1 cellular context compared by ENCODE assay signal in the genomic region with DNA sequence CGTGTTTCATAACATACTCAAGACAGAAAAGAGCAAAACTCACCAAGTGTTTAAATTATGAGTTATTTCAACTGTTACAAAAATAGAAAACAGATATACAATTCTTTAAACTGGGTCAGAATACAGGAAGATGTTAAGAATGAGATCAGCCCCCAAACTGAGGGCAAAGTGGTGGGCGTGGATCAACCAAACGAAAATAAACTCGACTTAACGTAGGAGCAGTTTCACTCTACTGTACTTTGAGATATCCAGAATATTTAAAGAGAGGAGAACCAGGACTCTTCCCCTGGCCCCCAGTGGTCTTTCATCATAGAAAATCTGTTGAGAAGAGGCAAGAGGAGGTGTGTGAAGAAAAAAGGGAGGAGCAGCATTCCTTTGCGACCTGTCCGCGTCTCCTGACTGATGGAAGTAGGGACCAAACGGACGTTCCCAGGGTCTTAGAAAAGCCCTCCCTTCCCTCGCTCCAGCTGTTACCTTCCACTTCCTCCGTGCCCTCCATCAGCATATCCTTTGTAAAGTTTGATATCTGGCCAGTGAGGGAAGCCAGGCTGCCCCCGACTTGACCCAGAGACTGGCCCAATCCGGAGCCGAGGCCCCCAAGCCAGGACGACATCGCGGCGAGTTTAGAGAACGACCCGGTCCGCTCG.
A peak's percentile ranks its signal among the peaks of the same experiment; 100 is the strongest.
TF ChIP-seq lines count a peak whose summit lies in the region.

No MANE protein-coding gene starts in this region.

TF ChIP-seq in HepG2, 621 proteins besides CTCF, POLR2A, EP300 and RAD21 (continued from another document and continues in another):
- TF ChIP-seq, protein P1, sequence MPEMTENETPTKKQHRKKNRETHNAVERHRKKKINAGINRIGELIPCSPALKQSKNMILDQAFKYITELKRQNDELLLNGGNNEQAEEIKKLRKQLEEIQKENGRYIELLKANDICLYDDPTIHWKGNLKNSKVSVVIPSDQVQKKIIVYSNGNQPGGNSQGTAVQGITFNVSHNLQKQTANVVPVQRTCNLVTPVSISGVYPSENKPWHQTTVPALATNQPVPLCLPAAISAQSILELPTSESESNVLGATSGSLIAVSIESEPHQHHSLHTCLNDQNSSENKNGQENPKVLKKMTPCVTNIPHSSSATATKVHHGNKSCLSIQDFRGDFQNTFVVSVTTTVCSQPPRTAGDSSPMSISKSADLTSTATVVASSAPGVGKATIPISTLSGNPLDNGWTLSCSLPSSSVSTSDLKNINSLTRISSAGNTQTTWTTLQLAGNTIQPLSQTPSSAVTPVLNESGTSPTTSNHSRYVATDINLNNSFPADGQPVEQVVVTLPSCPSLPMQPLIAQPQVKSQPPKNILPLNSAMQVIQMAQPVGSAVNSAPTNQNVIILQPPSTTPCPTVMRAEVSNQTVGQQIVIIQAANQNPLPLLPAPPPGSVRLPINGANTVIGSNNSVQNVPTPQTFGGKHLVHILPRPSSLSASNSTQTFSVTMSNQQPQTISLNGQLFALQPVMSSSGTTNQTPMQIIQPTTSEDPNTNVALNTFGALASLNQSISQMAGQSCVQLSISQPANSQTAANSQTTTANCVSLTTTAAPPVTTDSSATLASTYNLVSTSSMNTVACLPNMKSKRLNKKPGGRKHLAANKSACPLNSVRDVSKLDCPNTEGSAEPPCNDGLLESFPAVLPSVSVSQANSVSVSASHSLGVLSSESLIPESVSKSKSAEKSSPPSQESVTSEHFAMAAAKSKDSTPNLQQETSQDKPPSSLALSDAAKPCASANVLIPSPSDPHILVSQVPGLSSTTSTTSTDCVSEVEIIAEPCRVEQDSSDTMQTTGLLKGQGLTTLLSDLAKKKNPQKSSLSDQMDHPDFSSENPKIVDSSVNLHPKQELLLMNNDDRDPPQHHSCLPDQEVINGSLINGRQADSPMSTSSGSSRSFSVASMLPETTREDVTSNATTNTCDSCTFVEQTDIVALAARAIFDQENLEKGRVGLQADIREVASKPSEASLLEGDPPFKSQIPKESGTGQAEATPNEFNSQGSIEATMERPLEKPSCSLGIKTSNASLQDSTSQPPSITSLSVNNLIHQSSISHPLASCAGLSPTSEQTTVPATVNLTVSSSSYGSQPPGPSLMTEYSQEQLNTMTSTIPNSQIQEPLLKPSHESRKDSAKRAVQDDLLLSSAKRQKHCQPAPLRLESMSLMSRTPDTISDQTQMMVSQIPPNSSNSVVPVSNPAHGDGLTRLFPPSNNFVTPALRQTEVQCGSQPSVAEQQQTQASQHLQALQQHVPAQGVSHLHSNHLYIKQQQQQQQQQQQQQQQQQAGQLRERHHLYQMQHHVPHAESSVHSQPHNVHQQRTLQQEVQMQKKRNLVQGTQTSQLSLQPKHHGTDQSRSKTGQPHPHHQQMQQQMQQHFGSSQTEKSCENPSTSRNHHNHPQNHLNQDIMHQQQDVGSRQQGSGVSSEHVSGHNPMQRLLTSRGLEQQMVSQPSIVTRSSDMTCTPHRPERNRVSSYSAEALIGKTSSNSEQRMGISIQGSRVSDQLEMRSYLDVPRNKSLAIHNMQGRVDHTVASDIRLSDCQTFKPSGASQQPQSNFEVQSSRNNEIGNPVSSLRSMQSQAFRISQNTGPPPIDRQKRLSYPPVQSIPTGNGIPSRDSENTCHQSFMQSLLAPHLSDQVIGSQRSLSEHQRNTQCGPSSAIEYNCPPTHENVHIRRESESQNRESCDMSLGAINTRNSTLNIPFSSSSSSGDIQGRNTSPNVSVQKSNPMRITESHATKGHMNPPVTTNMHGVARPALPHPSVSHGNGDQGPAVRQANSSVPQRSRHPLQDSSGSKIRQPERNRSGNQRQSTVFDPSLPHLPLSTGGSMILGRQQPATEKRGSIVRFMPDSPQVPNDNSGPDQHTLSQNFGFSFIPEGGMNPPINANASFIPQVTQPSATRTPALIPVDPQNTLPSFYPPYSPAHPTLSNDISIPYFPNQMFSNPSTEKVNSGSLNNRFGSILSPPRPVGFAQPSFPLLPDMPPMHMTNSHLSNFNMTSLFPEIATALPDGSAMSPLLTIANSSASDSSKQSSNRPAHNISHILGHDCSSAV (CRISPR knock-in tag; IDR thresholded peaks at IDR 0.05; ENCODE audit: borderline replicate concordance): no peak
- TF ChIP-seq, protein P2, sequence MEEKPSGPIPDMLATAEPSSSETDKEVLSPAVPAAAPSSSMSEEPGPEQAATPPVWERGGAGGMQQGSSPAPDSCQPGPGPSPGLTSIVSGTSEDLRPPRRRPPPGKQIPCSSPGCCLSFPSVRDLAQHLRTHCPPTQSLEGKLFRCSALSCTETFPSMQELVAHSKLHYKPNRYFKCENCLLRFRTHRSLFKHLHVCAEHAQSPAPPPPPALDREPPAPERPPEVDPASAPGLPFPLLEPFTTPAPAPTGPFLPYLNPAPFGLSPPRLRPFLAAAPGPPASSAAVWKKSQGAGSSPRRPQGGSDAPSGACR (CRISPR knock-in tag; IDR thresholded peaks at IDR 0.05): no peak
- TF ChIP-seq SP2 (CRISPR knock-in tag; IDR thresholded peaks at IDR 0.05): peak; percentile 69
- TF ChIP-seq NFYB (CRISPR knock-in tag; IDR thresholded peaks at IDR 0.05): peak; percentile 58
- TF ChIP-seq POLR2AphosphoS2 (IDR thresholded peaks at IDR 0.05; ENCODE audit: low read depth, low read length): no peak
- no peak for TF ChIP-seq ZNF766 (CRISPR knock-in tag; IDR thresholded peaks at IDR 0.05; ENCODE audit: borderline replicate concordance)
- TF ChIP-seq, protein P3, sequence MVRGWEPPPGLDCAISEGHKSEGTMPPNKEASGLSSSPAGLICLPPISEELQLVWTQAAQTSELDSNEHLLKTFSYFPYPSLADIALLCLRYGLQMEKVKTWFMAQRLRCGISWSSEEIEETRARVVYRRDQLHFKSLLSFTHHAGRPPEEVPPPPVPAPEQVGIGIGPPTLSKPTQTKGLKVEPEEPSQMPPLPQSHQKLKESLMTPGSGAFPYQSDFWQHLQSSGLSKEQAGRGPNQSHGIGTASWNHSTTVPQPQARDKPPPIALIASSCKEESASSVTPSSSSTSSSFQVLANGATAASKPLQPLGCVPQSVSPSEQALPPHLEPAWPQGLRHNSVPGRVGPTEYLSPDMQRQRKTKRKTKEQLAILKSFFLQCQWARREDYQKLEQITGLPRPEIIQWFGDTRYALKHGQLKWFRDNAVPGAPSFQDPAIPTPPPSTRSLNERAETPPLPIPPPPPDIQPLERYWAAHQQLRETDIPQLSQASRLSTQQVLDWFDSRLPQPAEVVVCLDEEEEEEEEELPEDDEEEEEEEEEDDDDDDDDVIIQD (CRISPR knock-in tag; IDR thresholded peaks at IDR 0.05; ENCODE audit: low read depth): no peak
- 0 out of 2 replicates have a peak, but pooled peaks have one; percentile 7 for TF ChIP-seq ETV6 (CRISPR knock-in tag; conservative IDR thresholded peaks at IDR 0.05)
- TF ChIP-seq, protein P4, sequence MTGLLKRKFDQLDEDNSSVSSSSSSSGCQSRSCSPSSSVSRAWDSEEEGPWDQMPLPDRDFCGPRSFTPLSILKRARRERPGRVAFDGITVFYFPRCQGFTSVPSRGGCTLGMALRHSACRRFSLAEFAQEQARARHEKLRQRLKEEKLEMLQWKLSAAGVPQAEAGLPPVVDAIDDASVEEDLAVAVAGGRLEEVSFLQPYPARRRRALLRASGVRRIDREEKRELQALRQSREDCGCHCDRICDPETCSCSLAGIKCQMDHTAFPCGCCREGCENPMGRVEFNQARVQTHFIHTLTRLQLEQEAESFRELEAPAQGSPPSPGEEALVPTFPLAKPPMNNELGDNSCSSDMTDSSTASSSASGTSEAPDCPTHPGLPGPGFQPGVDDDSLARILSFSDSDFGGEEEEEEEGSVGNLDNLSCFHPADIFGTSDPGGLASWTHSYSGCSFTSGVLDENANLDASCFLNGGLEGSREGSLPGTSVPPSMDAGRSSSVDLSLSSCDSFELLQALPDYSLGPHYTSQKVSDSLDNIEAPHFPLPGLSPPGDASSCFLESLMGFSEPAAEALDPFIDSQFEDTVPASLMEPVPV (CRISPR knock-in tag; IDR thresholded peaks at IDR 0.05): no peak
- TF ChIP-seq, protein P5, sequence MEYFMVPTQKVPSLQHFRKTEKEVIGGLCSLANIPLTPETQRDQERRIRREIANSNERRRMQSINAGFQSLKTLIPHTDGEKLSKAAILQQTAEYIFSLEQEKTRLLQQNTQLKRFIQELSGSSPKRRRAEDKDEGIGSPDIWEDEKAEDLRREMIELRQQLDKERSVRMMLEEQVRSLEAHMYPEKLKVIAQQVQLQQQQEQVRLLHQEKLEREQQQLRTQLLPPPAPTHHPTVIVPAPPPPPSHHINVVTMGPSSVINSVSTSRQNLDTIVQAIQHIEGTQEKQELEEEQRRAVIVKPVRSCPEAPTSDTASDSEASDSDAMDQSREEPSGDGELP (IDR thresholded peaks at IDR 0.05; ENCODE audit: borderline replicate concordance, low read depth): peak; percentile 69; the same call in 1 of the 2 replicates
- TF ChIP-seq ZNF547 (CRISPR knock-in tag; IDR thresholded peaks at IDR 0.05): no peak
- peak; percentile 31; the same call in 1 of the 2 replicates for TF ChIP-seq GABPA (IDR thresholded peaks at IDR 0.05; ENCODE audit: low read depth, low read length)
- TF ChIP-seq GABPA (CRISPR knock-in tag; IDR thresholded peaks at IDR 0.05; ENCODE audit: low read depth): no peak; the same call in 1 of the 2 replicates
- TF ChIP-seq ZFP82 (CRISPR knock-in tag; IDR thresholded peaks at IDR 0.05; ENCODE audit: borderline replicate concordance): no peak
- 0 out of 2 replicates have a peak, but pooled peaks have one; percentile 32 for TF ChIP-seq TGIF2 (CRISPR knock-in tag; IDR thresholded peaks at IDR 0.05)
- TF ChIP-seq ELF4 (CRISPR knock-in tag; IDR thresholded peaks at IDR 0.05; ENCODE audit: borderline replicate concordance): peak; percentile 13; the same call in 1 of the 2 replicates
- no peak for TF ChIP-seq SETDB1 (CRISPR knock-in tag; IDR thresholded peaks at IDR 0.05; ENCODE audit: borderline replicate concordance)
- TF ChIP-seq, protein P6, sequence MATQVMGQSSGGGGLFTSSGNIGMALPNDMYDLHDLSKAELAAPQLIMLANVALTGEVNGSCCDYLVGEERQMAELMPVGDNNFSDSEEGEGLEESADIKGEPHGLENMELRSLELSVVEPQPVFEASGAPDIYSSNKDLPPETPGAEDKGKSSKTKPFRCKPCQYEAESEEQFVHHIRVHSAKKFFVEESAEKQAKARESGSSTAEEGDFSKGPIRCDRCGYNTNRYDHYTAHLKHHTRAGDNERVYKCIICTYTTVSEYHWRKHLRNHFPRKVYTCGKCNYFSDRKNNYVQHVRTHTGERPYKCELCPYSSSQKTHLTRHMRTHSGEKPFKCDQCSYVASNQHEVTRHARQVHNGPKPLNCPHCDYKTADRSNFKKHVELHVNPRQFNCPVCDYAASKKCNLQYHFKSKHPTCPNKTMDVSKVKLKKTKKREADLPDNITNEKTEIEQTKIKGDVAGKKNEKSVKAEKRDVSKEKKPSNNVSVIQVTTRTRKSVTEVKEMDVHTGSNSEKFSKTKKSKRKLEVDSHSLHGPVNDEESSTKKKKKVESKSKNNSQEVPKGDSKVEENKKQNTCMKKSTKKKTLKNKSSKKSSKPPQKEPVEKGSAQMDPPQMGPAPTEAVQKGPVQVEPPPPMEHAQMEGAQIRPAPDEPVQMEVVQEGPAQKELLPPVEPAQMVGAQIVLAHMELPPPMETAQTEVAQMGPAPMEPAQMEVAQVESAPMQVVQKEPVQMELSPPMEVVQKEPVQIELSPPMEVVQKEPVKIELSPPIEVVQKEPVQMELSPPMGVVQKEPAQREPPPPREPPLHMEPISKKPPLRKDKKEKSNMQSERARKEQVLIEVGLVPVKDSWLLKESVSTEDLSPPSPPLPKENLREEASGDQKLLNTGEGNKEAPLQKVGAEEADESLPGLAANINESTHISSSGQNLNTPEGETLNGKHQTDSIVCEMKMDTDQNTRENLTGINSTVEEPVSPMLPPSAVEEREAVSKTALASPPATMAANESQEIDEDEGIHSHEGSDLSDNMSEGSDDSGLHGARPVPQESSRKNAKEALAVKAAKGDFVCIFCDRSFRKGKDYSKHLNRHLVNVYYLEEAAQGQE (IDR thresholded peaks at IDR 0.05; ENCODE audit: borderline replicate concordance in 1 of 2, low read depth in 1 of 2, low read length in 2 of 2): no peak
- TF ChIP-seq ZBTB7A (CRISPR knock-in tag; IDR thresholded peaks at IDR 0.05): 0 out of 2 replicates have a peak, but pooled peaks have one; percentile 42
- TF ChIP-seq KDM2A (CRISPR knock-in tag; IDR thresholded peaks at IDR 0.05; ENCODE audit: borderline replicate concordance, low read depth): no peak
- TF ChIP-seq HNF4A (CRISPR knock-in tag; IDR thresholded peaks at IDR 0.05): no peak
- TF ChIP-seq TOE1 (CRISPR knock-in tag; IDR thresholded peaks at IDR 0.05): no peak
- TF ChIP-seq, protein P7, sequence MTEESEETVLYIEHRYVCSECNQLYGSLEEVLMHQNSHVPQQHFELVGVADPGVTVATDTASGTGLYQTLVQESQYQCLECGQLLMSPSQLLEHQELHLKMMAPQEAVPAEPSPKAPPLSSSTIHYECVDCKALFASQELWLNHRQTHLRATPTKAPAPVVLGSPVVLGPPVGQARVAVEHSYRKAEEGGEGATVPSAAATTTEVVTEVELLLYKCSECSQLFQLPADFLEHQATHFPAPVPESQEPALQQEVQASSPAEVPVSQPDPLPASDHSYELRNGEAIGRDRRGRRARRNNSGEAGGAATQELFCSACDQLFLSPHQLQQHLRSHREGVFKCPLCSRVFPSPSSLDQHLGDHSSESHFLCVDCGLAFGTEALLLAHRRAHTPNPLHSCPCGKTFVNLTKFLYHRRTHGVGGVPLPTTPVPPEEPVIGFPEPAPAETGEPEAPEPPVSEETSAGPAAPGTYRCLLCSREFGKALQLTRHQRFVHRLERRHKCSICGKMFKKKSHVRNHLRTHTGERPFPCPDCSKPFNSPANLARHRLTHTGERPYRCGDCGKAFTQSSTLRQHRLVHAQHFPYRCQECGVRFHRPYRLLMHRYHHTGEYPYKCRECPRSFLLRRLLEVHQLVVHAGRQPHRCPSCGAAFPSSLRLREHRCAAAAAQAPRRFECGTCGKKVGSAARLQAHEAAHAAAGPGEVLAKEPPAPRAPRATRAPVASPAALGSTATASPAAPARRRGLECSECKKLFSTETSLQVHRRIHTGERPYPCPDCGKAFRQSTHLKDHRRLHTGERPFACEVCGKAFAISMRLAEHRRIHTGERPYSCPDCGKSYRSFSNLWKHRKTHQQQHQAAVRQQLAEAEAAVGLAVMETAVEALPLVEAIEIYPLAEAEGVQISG (CRISPR knock-in tag; IDR thresholded peaks at IDR 0.05): no peak
- TF ChIP-seq CREM (IDR thresholded peaks at IDR 0.05): no peak
- no peak for TF ChIP-seq CREM (CRISPR knock-in tag; IDR thresholded peaks at IDR 0.05)
- TF ChIP-seq HNRNPLL (IDR thresholded peaks at IDR 0.05; ENCODE audit: low read depth, low read length, poor library complexity, severe bottlenecking): no peak
- TF ChIP-seq HCFC1 (IDR thresholded peaks at IDR 0.05; ENCODE audit: low read depth, low read length): no peak
- TF ChIP-seq SRSF1 (optimal IDR thresholded peaks at IDR 0.05; ENCODE audit: low read depth, low read length): peak; percentile 5
- TF ChIP-seq, protein P8, sequence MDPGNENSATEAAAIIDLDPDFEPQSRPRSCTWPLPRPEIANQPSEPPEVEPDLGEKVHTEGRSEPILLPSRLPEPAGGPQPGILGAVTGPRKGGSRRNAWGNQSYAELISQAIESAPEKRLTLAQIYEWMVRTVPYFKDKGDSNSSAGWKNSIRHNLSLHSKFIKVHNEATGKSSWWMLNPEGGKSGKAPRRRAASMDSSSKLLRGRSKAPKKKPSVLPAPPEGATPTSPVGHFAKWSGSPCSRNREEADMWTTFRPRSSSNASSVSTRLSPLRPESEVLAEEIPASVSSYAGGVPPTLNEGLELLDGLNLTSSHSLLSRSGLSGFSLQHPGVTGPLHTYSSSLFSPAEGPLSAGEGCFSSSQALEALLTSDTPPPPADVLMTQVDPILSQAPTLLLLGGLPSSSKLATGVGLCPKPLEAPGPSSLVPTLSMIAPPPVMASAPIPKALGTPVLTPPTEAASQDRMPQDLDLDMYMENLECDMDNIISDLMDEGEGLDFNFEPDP (CRISPR knock-in tag; conservative IDR thresholded peaks at IDR 0.05): 0 out of 2 replicates have a peak, but pooled peaks have one; percentile 43
- TF ChIP-seq, protein P9, sequence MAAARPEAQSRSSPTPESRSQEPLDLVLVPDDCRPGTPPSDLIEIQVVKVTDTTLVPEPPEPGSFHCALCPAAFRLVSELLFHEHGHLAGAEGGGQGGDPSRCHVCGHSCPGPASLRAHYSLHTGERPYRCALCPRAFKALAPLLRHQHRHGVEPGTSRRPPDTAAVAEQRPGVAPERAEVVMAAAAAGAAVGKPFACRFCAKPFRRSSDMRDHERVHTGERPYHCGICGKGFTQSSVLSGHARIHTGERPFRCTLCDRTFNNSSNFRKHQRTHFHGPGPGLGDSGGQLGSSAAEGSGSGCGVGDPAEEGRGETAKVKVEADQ (CRISPR knock-in tag; IDR thresholded peaks at IDR 0.05; ENCODE audit: borderline replicate concordance): no peak
